ENCODE assay signal across 27 cellular contexts in the genomic region with DNA sequence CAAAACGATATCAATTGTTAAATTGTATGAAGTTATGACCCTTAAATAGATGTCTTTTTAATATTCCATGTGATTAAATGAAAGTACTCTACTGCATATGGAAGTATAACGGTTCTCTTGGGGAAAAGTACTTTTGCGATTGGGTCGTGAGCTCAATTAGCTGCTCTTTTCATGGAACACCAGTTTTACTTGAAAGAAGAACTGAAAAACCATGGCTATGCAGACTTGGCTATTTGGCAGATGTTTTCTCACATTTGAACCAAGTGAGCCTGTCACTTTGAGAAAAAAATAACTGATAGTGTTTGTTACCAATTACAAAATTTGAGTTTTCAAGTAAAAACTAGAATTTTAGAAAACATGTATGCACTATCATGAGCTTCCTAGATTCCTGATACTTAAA. TPM values are rescaled to one million over a fixed set of nuclear protein-coding genes. Genes with fewer than 3 reads are reported as not detected.
"Had no signal": no experiment of that assay in that cellular context is flagged by ENCODE, and none has a peak within 500 bp of the region (broad histone marks: within the 10 kb centered on the region; RNA-seq: fewer than 3 reads in every experiment).

No MANE protein-coding gene starts in this region.

- H3K27ac ChIP-seq: KMS-11, Peyer's patch, SJSA1 had no signal

- H3K9ac ChIP-seq: KMS-11 had no signal

- H3K36me3 Mint-ChIP-seq: activated CD4-positive, alpha-beta memory T cell treated with anti-CD3 and anti-CD28 coated beads for 36 hours; activated naive CD4-positive, alpha-beta T cell treated with anti-CD3 and anti-CD28 coated beads, Interleukin-2, amount 50 U/mL, for 72 hours; brain had no signal

- H3K4me2 ChIP-seq: KMS-11 had no signal

- H3K27ac Mint-ChIP-seq: activated CD4-positive, alpha-beta memory T cell treated with anti-CD3 and anti-CD28 coated beads for 36 hours; activated CD4-positive, alpha-beta T cell treated with anti-CD3 and anti-CD28 coated beads, Interleukin-2, amount 10 ng/mL, durations not matched to agents 7 days and 5 days; activated naive CD8-positive, alpha-beta T cell treated with anti-CD3 and anti-CD28 coated beads, Interleukin-2, amount 50 U/mL, for 24 hours; brain; T-helper 1 cell treated with Interleukin-12 subunit alpha and Interleukin-12 subunit beta and Interleukin-4 antibody, amounts not matched to agents 30 μg/mL and 1 μg/mL, for 36 hours had no signal

- H3K27me3 ChIP-seq: Peyer's patch, SJSA1 had no signal

- DNase-seq: activated CD4-positive, alpha-beta memory T cell treated with anti-CD3 and anti-CD28 coated beads for 36 hours; activated CD4-positive, alpha-beta T cell treated with anti-CD3 and anti-CD28 coated beads, Interleukin-2, amount 10 ng/mL, durations not matched to agents 7 days and 5 days; activated CD4-positive, CD25-positive, alpha-beta regulatory T cell; activated CD8-positive, alpha-beta memory T cell treated with anti-CD3 and anti-CD28 coated beads for 24 hours; activated naive CD4-positive, alpha-beta T cell treated with Interleukin-2 at 50 U/mL for 16 hours; activated naive CD8-positive, alpha-beta T cell treated with anti-CD3 and anti-CD28 coated beads, Interleukin-2, amount 50 U/mL, for 24 hours; activated T-cell treated with anti-CD3 and anti-CD28 coated beads, Interleukin-2, amount 50 U/mL, for 4 hours; amniotic stem cell; NCI-H1048; NCI-H1930; NCI-H2171; NCI-H226; NCI-H526 treated with DMSO at 0.1 percent for 48 hours; NCI-H82; Peyer's patch; SHP77; T-helper 9 cell had no signal

- ATAC-seq: activated naive CD4-positive, alpha-beta T cell treated with anti-CD3 and anti-CD28 coated beads, Interleukin-2, amount 50 U/mL, for 72 hours; activated naive CD8-positive, alpha-beta T cell treated with anti-CD3 and anti-CD28 coated beads, Interleukin-2, amount 50 U/mL, for 24 hours; activated T-cell treated with anti-CD3 and anti-CD28 coated beads, Interleukin-2, amount 50 U/mL, for 4 hours had no signal

- H3K9me3 Mint-ChIP-seq: activated CD4-positive, alpha-beta memory T cell treated with anti-CD3 and anti-CD28 coated beads for 36 hours; activated CD4-positive, alpha-beta T cell treated with anti-CD3 and anti-CD28 coated beads, Interleukin-2, amount 10 ng/mL, durations not matched to agents 7 days and 5 days; activated naive CD4-positive, alpha-beta T cell treated with anti-CD3 and anti-CD28 coated beads, Interleukin-2, amount 50 U/mL, for 72 hours; activated naive CD8-positive, alpha-beta T cell treated with anti-CD3 and anti-CD28 coated beads, Interleukin-2, amount 50 U/mL, for 24 hours; activated T-cell treated with anti-CD3 and anti-CD28 coated beads, Interleukin-2, amount 50 U/mL, for 4 hours; brain; central memory CD8-positive, alpha-beta T cell; T-helper 1 cell treated with Interleukin-12 subunit alpha and Interleukin-12 subunit beta and Interleukin-4 antibody, amounts not matched to agents 30 μg/mL and 1 μg/mL, for 36 hours had no signal

- H3K4me3 Mint-ChIP-seq: activated CD4-positive, alpha-beta memory T cell treated with anti-CD3 and anti-CD28 coated beads for 36 hours; activated CD4-positive, alpha-beta T cell treated with anti-CD3 and anti-CD28 coated beads, Interleukin-2, amount 10 ng/mL, durations not matched to agents 7 days and 5 days; activated naive CD8-positive, alpha-beta T cell treated with anti-CD3 and anti-CD28 coated beads, Interleukin-2, amount 50 U/mL, for 24 hours; activated T-cell treated with anti-CD3 and anti-CD28 coated beads, Interleukin-2, amount 50 U/mL, for 4 hours; central memory CD8-positive, alpha-beta T cell; T-helper 1 cell treated with Interleukin-12 subunit alpha and Interleukin-12 subunit beta and Interleukin-4 antibody, amounts not matched to agents 30 μg/mL and 1 μg/mL, for 36 hours had no signal

- H3K4me3 ChIP-seq: Peyer's patch, SJSA1 had no signal

- H3K27me3 Mint-ChIP-seq: activated naive CD8-positive, alpha-beta T cell treated with anti-CD3 and anti-CD28 coated beads, Interleukin-2, amount 50 U/mL, for 24 hours; central memory CD8-positive, alpha-beta T cell had no signal

- FAIRE-seq: astrocyte, TTC549 had no signal

RNA-seq across cellular contexts. Expression of gene PHGR1, which starts 33.3 kb away (rescaled TPM):
- total RNA-seq: activated CD4-positive, alpha-beta memory T cell treated with anti-CD3 and anti-CD28 coated beads for 36 hours; activated CD4-positive, alpha-beta T cell treated with anti-CD3 and anti-CD28 coated beads, Interleukin-2, amount 10 ng/mL, durations not matched to agents 7 days and 5 days; activated naive CD4-positive, alpha-beta T cell treated with anti-CD3 and anti-CD28 coated beads, Interleukin-2, amount 50 U/mL, for 72 hours; astrocyte; MCF 10A; NCI-H460; SJSA1 had no signal

RNA-seq across cellular contexts. Expression of gene ANKRD63, which starts 34.7 kb away (rescaled TPM):
- total RNA-seq: activated CD4-positive, alpha-beta memory T cell treated with anti-CD3 and anti-CD28 coated beads for 36 hours; activated naive CD4-positive, alpha-beta T cell treated with anti-CD3 and anti-CD28 coated beads, Interleukin-2, amount 50 U/mL, for 72 hours; activated T-cell treated with anti-CD3 and anti-CD28 coated beads, Interleukin-2, amount 50 U/mL, for 4 hours; astrocyte; MCF 10A; NCI-H460; Peyer's patch had no signal
